Comparison of ENCODE assay signal across 2 cellular contexts in genomic region chr1:154420961-154421924, GRCh38.
TF ChIP-seq lines count a peak whose summit lies in the region.

No MANE protein-coding gene starts in this region.

TF ChIP-seq in liver, 16 proteins besides CTCF, POLR2A, EP300 and RAD21:
- TF ChIP-seq SP1 (IDR thresholded peaks at IDR 0.05) (no peak), NR2F2 (IDR thresholded peaks at IDR 0.05) (no peak), REST (IDR thresholded peaks at IDR 0.05) (no peak), JUND (IDR thresholded peaks at IDR 0.05) (no peak), EGR1 (IDR thresholded peaks at IDR 0.05; ENCODE audit: low read depth in 2 of 2) (no peak)

TF ChIP-seq in HepG2, 621 proteins besides CTCF, POLR2A, EP300 and RAD21:
- no peak for TF ChIP-seq KDM4B (CRISPR knock-in tag; IDR thresholded peaks at IDR 0.05)
- TF ChIP-seq NR2F1 (CRISPR knock-in tag; IDR thresholded peaks at IDR 0.05) = no peak
- TF ChIP-seq ZNF572 (CRISPR knock-in tag; IDR thresholded peaks at IDR 0.05) = no peak
- TF ChIP-seq ZNF678 (CRISPR knock-in tag; IDR thresholded peaks at IDR 0.05) = no peak
- no peak for TF ChIP-seq ZNF772 (CRISPR knock-in tag; IDR thresholded peaks at IDR 0.05)
- TF ChIP-seq YY1 (IDR thresholded peaks at IDR 0.05; ENCODE audit: insufficient read depth, insufficient replicate concordance, low read depth, low read length) = no peak
- TF ChIP-seq BCL3 (CRISPR knock-in tag; IDR thresholded peaks at IDR 0.05) = no peak
- TF ChIP-seq ISX (CRISPR knock-in tag; conservative IDR thresholded peaks at IDR 0.05) = no peak
- TF ChIP-seq NFE2 (CRISPR knock-in tag; IDR thresholded peaks at IDR 0.05) = no peak
- TF ChIP-seq FIP1L1 (IDR thresholded peaks at IDR 0.05; ENCODE audit: borderline replicate concordance, insufficient read depth, low read depth, low read length) = no peak
- TF ChIP-seq KAT2B (IDR thresholded peaks at IDR 0.05; ENCODE audit: borderline replicate concordance, low read depth, low read length) = no peak
- no peak for TF ChIP-seq HNRNPL (IDR thresholded peaks at IDR 0.05; ENCODE audit: low read depth, low read length)
- no peak for TF ChIP-seq ZBTB21 (CRISPR knock-in tag; IDR thresholded peaks at IDR 0.05)
- TF ChIP-seq ZNF660 (CRISPR knock-in tag; IDR thresholded peaks at IDR 0.05; ENCODE audit: borderline replicate concordance, low read depth) = no peak
- TF ChIP-seq ZNF761 (CRISPR knock-in tag; conservative IDR thresholded peaks at IDR 0.05) = no peak
- TF ChIP-seq BRF2 (CRISPR knock-in tag; IDR thresholded peaks at IDR 0.05) = no peak
- no peak for TF ChIP-seq ZNF142 (CRISPR knock-in tag; IDR thresholded peaks at IDR 0.05)
TF ChIP-seq in HepG2: peak in this region for 0.
